Comparison of ENCODE assay signal across 19 cellular contexts in the genomic region with DNA sequence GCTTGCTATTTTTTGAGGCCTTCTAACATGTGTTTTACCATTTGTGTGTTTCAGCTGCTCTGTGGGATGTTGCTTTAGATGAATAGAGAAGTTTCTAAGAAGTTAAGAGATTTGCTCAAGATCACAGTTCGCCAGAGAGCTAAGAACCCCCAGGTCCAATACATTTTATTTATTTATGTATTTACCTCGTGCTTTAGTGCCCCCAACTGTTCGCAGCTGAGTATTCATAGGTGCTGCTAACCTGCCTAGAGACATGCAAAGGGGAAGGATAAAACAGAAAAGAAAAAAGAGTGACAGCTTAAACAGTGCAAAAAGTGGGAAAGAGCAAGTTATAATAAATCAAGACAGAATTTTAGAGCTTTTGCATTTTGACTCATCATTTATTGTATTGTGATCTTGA. TPM values are rescaled to one million over a fixed set of nuclear protein-coding genes. Genes with fewer than 3 reads are reported as not detected.
DNase-seq lines count a peak whose midpoint lies in the region; ATAC-seq and TF ChIP-seq lines count a peak whose summit lies in the region.
"Had no signal": no experiment of that assay in that cellular context is flagged by ENCODE, and none has a peak within 500 bp of the region (broad histone marks: within the 10 kb centered on the region; RNA-seq: fewer than 3 reads in every experiment).

No MANE protein-coding gene starts in this region.

- H3K9ac ChIP-seq in Loucy (ENCODE audit: low read depth, low read length, poor library complexity, severe bottlenecking): no peak overlapping the region

- H3F3A ChIP-seq in Loucy (ENCODE audit: low read depth): no peaks in the 10 kb centered on the region

- CTCF ChIA-PET in activated CD4-positive, alpha-beta T cell treated with anti-CD3 and anti-CD28 coated beads for 36 hours (lab: Charles Lee): interaction anchor here (0.7 to 2.5 kb wide), 10 partner anchors 9 to 127 kb away, joined by 3 to 9 read pairs (median 4); no protein-coding TSS in a partner anchor

- peak; percentile 46 for TF ChIP-seq CTCF in Loucy (conservative IDR thresholded peaks at IDR 0.05; ENCODE audit: low read length)

- H3K4me3 Mint-ChIP-seq in activated CD4-positive, alpha-beta T cell treated with anti-CD3 and anti-CD28 coated beads for 36 hours: no peak overlapping the region
- no peak overlapping the region for H3K4me3 Mint-ChIP-seq in effector memory CD8-positive, alpha-beta T cell
- H3K4me3 Mint-ChIP-seq in stimulated activated naive B cell treated with anti-CD40 and anti-IgM and Interleukin-4, amounts not matched to agents 10 μg/mL and 1 μg/mL and 100 μg/mL, for 72 hours: no peak overlapping the region
- H3K4me3 Mint-ChIP-seq: activated CD4-positive, alpha-beta memory T cell treated with anti-CD3 and anti-CD28 coated beads for 36 hours had no signal

- H3K27me3 ChIP-seq in Loucy (ENCODE audit: insufficient read depth, low read length, poor library complexity, severe bottlenecking): no peaks in the 10 kb centered on the region
- H3K27me3 ChIP-seq: SJCRH30, vagina had no signal

- no peak overlapping the region for H3K4me2 ChIP-seq in Loucy (ENCODE audit: low read depth, low read length, poor library complexity, severe bottlenecking)

- H3K9me3 Mint-ChIP-seq in activated CD4-positive, alpha-beta T cell treated with anti-CD3 and anti-CD28 coated beads for 36 hours (ENCODE audit: low read depth): no peaks in the 10 kb centered on the region
- H3K9me3 Mint-ChIP-seq in effector memory CD8-positive, alpha-beta T cell: no peaks in the 10 kb centered on the region
- no peaks in the 10 kb centered on the region for H3K9me3 Mint-ChIP-seq in stimulated activated naive B cell treated with anti-CD40 and anti-IgM and Interleukin-4, amounts not matched to agents 10 μg/mL and 1 μg/mL and 100 μg/mL, for 72 hours
- H3K9me3 Mint-ChIP-seq: activated CD4-positive, alpha-beta memory T cell treated with anti-CD3 and anti-CD28 coated beads for 36 hours had no signal

- peaks cover 40% of the 10 kb centered on the region for H3K4me1 Mint-ChIP-seq in activated CD4-positive, alpha-beta T cell treated with anti-CD3 and anti-CD28 coated beads for 36 hours
- peaks cover 15 to 47% of the 10 kb centered on the region in 2 donors for H3K4me1 Mint-ChIP-seq in effector memory CD8-positive, alpha-beta T cell (ENCODE audit: low read depth in 2 of 2)
- peaks cover 25 to 65% of the 10 kb centered on the region in 2 donors for H3K4me1 Mint-ChIP-seq in stimulated activated naive B cell treated with anti-CD40 and anti-IgM and Interleukin-4, amounts not matched to agents 10 μg/mL and 1 μg/mL and 100 μg/mL, for 72 hours

- POLR2A ChIA-PET in activated CD4-positive, alpha-beta T cell treated with anti-CD3 and anti-CD28 coated beads for 36 hours (lab: Charles Lee): no interaction called here

- no peaks in the 10 kb centered on the region for H3K9me2 ChIP-seq in Loucy (replicated peaks; ENCODE audit: low read depth, low read length)

- no peaks in the 10 kb centered on the region for H3K27me3 Mint-ChIP-seq in activated CD4-positive, alpha-beta T cell treated with anti-CD3 and anti-CD28 coated beads for 36 hours
- H3K27me3 Mint-ChIP-seq in effector memory CD8-positive, alpha-beta T cell: no peaks in the 10 kb centered on the region
- no peaks in the 10 kb centered on the region for H3K27me3 Mint-ChIP-seq in stimulated activated naive B cell treated with anti-CD40 and anti-IgM and Interleukin-4, amounts not matched to agents 10 μg/mL and 1 μg/mL and 100 μg/mL, for 72 hours
- H3K27me3 Mint-ChIP-seq: activated CD4-positive, alpha-beta memory T cell treated with anti-CD3 and anti-CD28 coated beads for 36 hours had no signal

- no peak overlapping the region for H3K4me3 ChIP-seq in Loucy (ENCODE audit: low read length, poor library complexity, severe bottlenecking)
- H3K4me3 ChIP-seq: HAP-1, lung, SJCRH30, vagina had no signal

- H3K79me2 ChIP-seq in Loucy (ENCODE audit: insufficient read depth, low read length): peaks cover 94% of the 10 kb centered on the region

- peak overlapping the region; percentile 17 for H3K27ac Mint-ChIP-seq in activated CD4-positive, alpha-beta T cell treated with anti-CD3 and anti-CD28 coated beads for 36 hours
- H3K27ac Mint-ChIP-seq in effector memory CD8-positive, alpha-beta T cell: peak overlapping the region; percentile 44 to 74
- H3K27ac Mint-ChIP-seq in stimulated activated naive B cell treated with anti-CD40 and anti-IgM and Interleukin-4, amounts not matched to agents 10 μg/mL and 1 μg/mL and 100 μg/mL, for 72 hours: peak overlapping the region; percentile 15
- H3K27ac Mint-ChIP-seq: activated CD4-positive, alpha-beta memory T cell treated with anti-CD3 and anti-CD28 coated beads for 36 hours had no signal

- no peaks in the 10 kb centered on the region for H3K9me3 ChIP-seq in Loucy (ENCODE audit: insufficient read depth, low read depth, low read length)
- H3K9me3 ChIP-seq: HAP-1, SJCRH30, vagina had no signal

- H4K20me1 ChIP-seq in Loucy (ENCODE audit: insufficient read depth, low read length, poor library complexity, severe bottlenecking): peaks cover 24% of the 10 kb centered on the region

- H3K4me1 ChIP-seq in Loucy (ENCODE audit: insufficient read depth, low read length, poor library complexity, severe bottlenecking): peaks cover 3% of the 10 kb centered on the region
- H3K4me1 ChIP-seq: SJCRH30 had no signal

- ATAC-seq in activated CD4-positive, alpha-beta T cell treated with anti-CD3 and anti-CD28 coated beads for 36 hours: no peak
- ATAC-seq in effector memory CD8-positive, alpha-beta T cell (replicated peaks): no peak
- no peak for ATAC-seq in stimulated activated naive B cell treated with anti-CD40 and anti-IgM and Interleukin-4, amounts not matched to agents 10 μg/mL and 1 μg/mL and 100 μg/mL, for 72 hours (replicated peaks)
- no peak for ATAC-seq in GM18909 (IDR thresholded peaks at IDR 0.05; ENCODE audit: poor library complexity, unreplicated experiment)

- no peak overlapping the region for H2AFZ ChIP-seq in Loucy (ENCODE audit: low read length)

- H3K36me3 ChIP-seq in Loucy (ENCODE audit: insufficient read depth, low read length): peaks cover 8% of the 10 kb centered on the region; the same call in 1 of the 2 replicates
- H3K36me3 ChIP-seq: HAP-1, SJCRH30, vagina had no signal

- DNase-seq in activated CD4-positive, alpha-beta T cell treated with anti-CD3 and anti-CD28 coated beads for 36 hours: no peak
- DNase-seq in activated CD4-positive, alpha-beta T cell treated with anti-CD3 and anti-CD28 coated beads, Interleukin-2, amount 50 U/mL, for 4 hours: no peak
- DNase-seq in effector memory CD8-positive, alpha-beta T cell: no peak
- no peak for DNase-seq in stimulated activated naive B cell treated with anti-CD40 and anti-IgM and Interleukin-4, amounts not matched to agents 10 μg/mL and 1 μg/mL and 100 μg/mL, for 72 hours
- DNase-seq in NCI-H1105 treated with DMSO at 0.1 percent for 48 hours (lab: John Stamatoyannopoulos, UW) (no peak), dedifferentiated amniotic fluid mesenchymal stem cell (ENCODE audit: extremely low spot score) (no peak)
- DNase-seq: activated CD4-positive, alpha-beta memory T cell treated with anti-CD3 and anti-CD28 coated beads for 36 hours; activated naive CD4-positive, alpha-beta T cell; activated T-cell treated with anti-CD3 and anti-CD28 coated beads, Interleukin-2, amount 50 U/mL, for 1 hour; caudate nucleus; GF-D8; NCI-H1436 treated with DMSO at 0.1 percent for 48 hours; SJCRH30; stimulated activated CD8-positive, alpha-beta memory T cell treated with anti-CD3 and anti-CD28 coated beads, Interleukin-4, amount 100 ng/mL, for 48 hours had no signal

- H3K36me3 Mint-ChIP-seq in activated CD4-positive, alpha-beta T cell treated with anti-CD3 and anti-CD28 coated beads for 36 hours (ENCODE audit: low read depth): peaks cover 8% of the 10 kb centered on the region
- H3K36me3 Mint-ChIP-seq in effector memory CD8-positive, alpha-beta T cell (ENCODE audit: insufficient read depth): no peaks in the 10 kb centered on the region
- H3K36me3 Mint-ChIP-seq in stimulated activated naive B cell treated with anti-CD40 and anti-IgM and Interleukin-4, amounts not matched to agents 10 μg/mL and 1 μg/mL and 100 μg/mL, for 72 hours: peaks cover 15 to 18% of the 10 kb centered on the region in 2 donors
- H3K36me3 Mint-ChIP-seq: activated CD4-positive, alpha-beta memory T cell treated with anti-CD3 and anti-CD28 coated beads for 36 hours had no signal

- intact Hi-C loops in activated CD4-positive, alpha-beta T cell treated with anti-CD3 and anti-CD28 coated beads for 36 hours (cut with DNase I, micrococcal nuclease): no loop called here

RNA-seq across cellular contexts. Expression of gene NFYC, which starts 31.1 kb away (rescaled TPM):
- 10 to 100 TPM; 53.6 to 85.4 TPM for total RNA-seq in activated CD4-positive, alpha-beta T cell treated with anti-CD3 and anti-CD28 coated beads for 36 hours

RNA-seq across cellular contexts. Expression of gene RIMS3, which starts 57.1 kb away (rescaled TPM):
- total RNA-seq in activated CD4-positive, alpha-beta T cell treated with anti-CD3 and anti-CD28 coated beads for 36 hours: 1 to 10 TPM; 2.7 TPM
